18 cellular contexts compared by ENCODE assay signal in the genomic region with DNA sequence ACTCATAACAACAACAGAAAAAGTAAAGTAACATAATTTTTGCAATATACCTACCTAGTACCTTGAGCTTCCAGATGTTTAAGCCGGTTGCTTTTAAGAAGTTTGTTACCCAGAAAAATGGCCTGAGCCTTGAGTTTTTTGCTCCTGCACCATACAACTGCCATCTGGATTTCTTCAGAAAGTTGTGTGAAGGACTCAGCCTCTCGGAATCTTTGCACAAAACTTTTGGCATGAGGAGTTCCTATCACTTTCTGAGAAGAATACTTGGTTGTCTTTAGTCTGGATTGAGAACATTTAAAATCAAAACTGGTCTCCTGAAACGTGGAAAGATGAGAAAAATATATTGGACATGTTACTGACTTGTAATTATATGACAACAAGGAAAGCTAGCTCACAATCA. TPM values are rescaled to one million over a fixed set of nuclear protein-coding genes. Genes with fewer than 3 reads are reported as not detected.
"Had no signal": no experiment of that assay in that cellular context is flagged by ENCODE, and none has a peak within 500 bp of the region (broad histone marks: within the 10 kb centered on the region; RNA-seq: fewer than 3 reads in every experiment).

No MANE protein-coding gene starts in this region.

- H3K27me3 Mint-ChIP-seq: natural killer cell treated with Interleukin-12 subunit alpha and Interleukin-12 subunit beta and Interleukin-15 and Interleukin-18, amount 100 ng/mL, for 72 hours had no signal

- ATAC-seq: heart right ventricle; left lobe of liver; mucosa of descending colon; natural killer cell treated with Interleukin-12 subunit alpha and Interleukin-12 subunit beta and Interleukin-15 and Interleukin-18, amount 100 ng/mL, for 72 hours; right cardiac atrium had no signal

- H3K9me3 Mint-ChIP-seq: endodermal cell; natural killer cell treated with Interleukin-12 subunit alpha and Interleukin-12 subunit beta and Interleukin-15 and Interleukin-18, amount 100 ng/mL, for 72 hours had no signal

- DNase-seq: activated CD4-positive, CD25-positive, alpha-beta regulatory T cell treated with anti-CD3 and anti-CD28 coated beads, Interleukin-2, amount 50 U/mL, for 72 hours; activated CD8-positive, alpha-beta memory T cell treated with anti-CD3 and anti-CD28 coated beads for 24 hours; activated gamma-delta T cell; endodermal cell; erythroblast; heart right ventricle; islet precursor cell; mammary epithelial cell; mucosa of descending colon; nucleus accumbens; right cardiac atrium; small intestine; tibial artery; uterus had no signal

- H3K4me3 Mint-ChIP-seq: endodermal cell; natural killer cell treated with Interleukin-12 subunit alpha and Interleukin-12 subunit beta and Interleukin-15 and Interleukin-18, amount 100 ng/mL, for 72 hours had no signal

RNA-seq across cellular contexts. Expression of gene CD200R1, which starts 33.2 kb away (rescaled TPM):
- total RNA-seq: chondrocyte, dermis microvascular lymphatic vessel endothelial cell had no signal
